ENCODE assay signal across 29 cellular contexts in genomic region chr12:57525615-57526383, GRCh38. TPM values are rescaled to one million over a fixed set of nuclear protein-coding genes. Genes with fewer than 3 reads are reported as not detected.
A peak's percentile ranks its signal among the peaks of the same experiment; 100 is the strongest.
DNase-seq lines count a peak whose midpoint lies in the region; ATAC-seq and TF ChIP-seq lines count a peak whose summit lies in the region.
"Had no signal": no experiment of that assay in that cellular context is flagged by ENCODE, and none has a peak within 500 bp of the region (broad histone marks: within the 10 kb centered on the region; RNA-seq: fewer than 3 reads in every experiment).

No MANE protein-coding gene starts in this region.

- POLR2A ChIA-PET in A673 (lab: Charles Lee; ENCODE audit: low non-redundant PET), result no interaction called here

- CTCF ChIA-PET in A673 (lab: Charles Lee), result no interaction called here

- H3K27ac Mint-ChIP-seq in T-helper 17 cell (peak overlapping the region; percentile 87), neural crest cell (ENCODE audit: unreplicated experiment) (no peak overlapping the region)
- H3K27ac Mint-ChIP-seq: neural progenitor cell had no signal

- TF ChIP-seq CTCF in A673 (conservative IDR thresholded peaks at IDR 0.05; ENCODE audit: low read depth, low read length) (no peak), neural crest cell (conservative IDR thresholded peaks at IDR 0.05) (no peak)

- H3K9me3 Mint-ChIP-seq in neural crest cell, result no peaks in the 10 kb centered on the region
- H3K9me3 Mint-ChIP-seq: IgD-negative memory B cell, neural progenitor cell had no signal

- BruUV-seq in A673 (replicated peaks; lab: Mats Ljungman, UMichigan), result no TSS peak

- peak overlapping the region; percentile 85 to 100 (median 95) for H3K4me2 ChIP-seq in BLaER1 treated with 17β-estradiol and CSF1 and Interleukin-3, amounts not matched to agents 10 nM and 100 nM

- H3K36me3 Mint-ChIP-seq in T-helper 17 cell (ENCODE audit: low read depth), result peaks cover 2% of the 10 kb centered on the region
- H3K36me3 Mint-ChIP-seq in neural crest cell (ENCODE audit: low read depth), result peaks cover 4% of the 10 kb centered on the region
- H3K36me3 Mint-ChIP-seq: IgD-negative memory B cell had no signal

- H3K27ac ChIP-seq in A673 (ENCODE audit: low read depth, low read length, poor library complexity, severe bottlenecking), result peak overlapping the region; percentile 85
- peak overlapping the region in 5 of 11 experiments; percentile 10 to 47 (median 31); a peak in 4 of 22 replicates for H3K27ac ChIP-seq in BLaER1 treated with 17β-estradiol and CSF1 and Interleukin-3, amounts not matched to agents 10 nM and 100 nM
- H3K27ac ChIP-seq: lower lobe of right lung, neural progenitor cell, prostate gland, SJSA1 had no signal

- no peaks in the 10 kb centered on the region for H3K9me3 ChIP-seq in A673 (ENCODE audit: low read depth, low read length, poor library complexity, severe bottlenecking)
- H3K9me3 ChIP-seq in BLaER1 treated with 17β-estradiol and CSF1 and Interleukin-3, amounts not matched to agents 10 nM and 100 nM (replicated peaks in 1 of 11), result no peaks in the 10 kb centered on the region
- H3K9me3 ChIP-seq in T-helper 17 cell (ENCODE audit: control insufficient read depth, low read length, poor library complexity, severe bottlenecking), result no peaks in the 10 kb centered on the region
- H3K9me3 ChIP-seq: heart right ventricle, lower lobe of right lung, prostate gland, sigmoid colon, SJSA1, testis had no signal

- H3K4me3 Mint-ChIP-seq in T-helper 17 cell, result no peak overlapping the region
- peak overlapping the region; percentile 97 for H3K4me3 Mint-ChIP-seq in neural crest cell

- H3K36me3 ChIP-seq in A673 (ENCODE audit: insufficient read depth, low read length, poor library complexity, severe bottlenecking), result peaks cover 63% of the 10 kb centered on the region
- peaks cover 60 to 70% (median 66%) of the 10 kb centered on the region in 11 experiments for H3K36me3 ChIP-seq in BLaER1 treated with 17β-estradiol and CSF1 and Interleukin-3, amounts not matched to agents 10 nM and 100 nM
- H3K36me3 ChIP-seq: neural progenitor cell had no signal

- H3K9ac ChIP-seq in BLaER1 treated with 17β-estradiol and CSF1 and Interleukin-3, amounts not matched to agents 10 nM and 100 nM, result peak overlapping the region; percentile 15 to 93 (median 89); a peak in 18 of 22 replicates
- H3K9ac ChIP-seq: neural progenitor cell had no signal

- H3K4me1 ChIP-seq in A673 (ENCODE audit: insufficient read depth, low read length, poor library complexity, severe bottlenecking), result peaks cover 33% of the 10 kb centered on the region
- peaks cover 43 to 53% (median 49%) of the 10 kb centered on the region in 10 experiments for H3K4me1 ChIP-seq in BLaER1 treated with 17β-estradiol and CSF1 and Interleukin-3, amounts not matched to agents 10 nM and 100 nM

- DNase-seq in A673 (ENCODE audit: low spot score) (no peak), T-helper 17 cell (no peak), neural crest cell (ENCODE audit: low read depth, low spot score) (no peak), NCI-H526 (lab: John Stamatoyannopoulos, UW) (no peak), NCI-H774 (lab: John Stamatoyannopoulos, UW) (no peak), pons (ENCODE audit: low spot score) (no peak)
- DNase-seq: activated CD8-positive, alpha-beta memory T cell treated with anti-CD3 and anti-CD28 coated beads for 24 hours; activated gamma-delta T cell; amniotic stem cell; CD4-positive, alpha-beta memory T cell; DMS153; effector CD8-positive, alpha-beta T cell; heart right ventricle; kidney glomerular epithelial cell; lower lobe of right lung; NCI-H1092 treated with DMSO at 0.1 percent for 48 hours; NCI-H187 treated with DMSO at 0.1 percent for 48 hours; NCI-H524 treated with DMSO at 0.1 percent for 48 hours; sigmoid colon; stimulated activated CD4-positive, alpha-beta T cell treated with anti-CD3 and anti-CD28 coated beads, Interleukin-4, amount 100 ng/mL, for 24 hours; stimulated activated naive CD4-positive, alpha-beta T cell; testis had no signal

- H3K27me3 ChIP-seq in A673 (replicated peaks; ENCODE audit: insufficient read depth, low read depth, low read length, poor library complexity), result no peaks in the 10 kb centered on the region
- no peaks in the 10 kb centered on the region for H3K27me3 ChIP-seq in BLaER1 treated with 17β-estradiol and CSF1 and Interleukin-3, amounts not matched to agents 10 nM and 100 nM
- H3K27me3 ChIP-seq: heart right ventricle, neural progenitor cell, sigmoid colon, SJSA1, testis had no signal

- peaks cover 23 to 73% (median 50%) of the 10 kb centered on the region in 11 experiments; a peak in 17 of 22 replicates for H4K20me1 ChIP-seq in BLaER1 treated with 17β-estradiol and CSF1 and Interleukin-3, amounts not matched to agents 10 nM and 100 nM

- H3K4me3 ChIP-seq in A673 (ENCODE audit: low read depth, low read length, poor library complexity, severe bottlenecking), result no peak overlapping the region
- H3K4me3 ChIP-seq in BLaER1 treated with 17β-estradiol and CSF1 and Interleukin-3, amounts not matched to agents 10 nM and 100 nM, result no peak overlapping the region
- H3K4me3 ChIP-seq: heart right ventricle, lower lobe of right lung, neural progenitor cell, prostate gland, sigmoid colon, SJSA1, testis had no signal

- peaks cover 32% of the 10 kb centered on the region for H3K4me1 Mint-ChIP-seq in T-helper 17 cell
- H3K4me1 Mint-ChIP-seq in neural crest cell, result peaks cover 35% of the 10 kb centered on the region

- H3K27me3 Mint-ChIP-seq in T-helper 17 cell (no peaks in the 10 kb centered on the region), neural crest cell (ENCODE audit: low read depth) (peaks cover 13% of the 10 kb centered on the region)

- intact Hi-C loops in A673 (cut with micrococcal nuclease; ENCODE audit: unreplicated experiment), result no loop called here

- no peak for ATAC-seq in T-helper 17 cell
- no peak for ATAC-seq in HG03095 (IDR thresholded peaks at IDR 0.05; ENCODE audit: unreplicated experiment)
- ATAC-seq: heart right ventricle, lower lobe of right lung had no signal

RNA-seq across cellular contexts. Expression of gene MBD6, which starts 3.2 kb away (rescaled TPM):
- total RNA-seq in A673 (2021) (140 and 150 TPM in 2 replicates), T-helper 17 cell (10 to 100 TPM; 82.4 to 93.5 TPM), neural crest cell (90.4 and 91.3 TPM in 2 replicates)

RNA-seq across cellular contexts. Expression of gene DDIT3, which starts 5.5 kb away (rescaled TPM):
- total RNA-seq in A673 (2021) (61.9 and 65.6 TPM in 2 replicates), T-helper 17 cell (100 to 1,000 TPM; 115 to 145 TPM), neural crest cell (14.1 and 15.0 TPM in 2 replicates)

RNA-seq across cellular contexts. Expression of gene DCTN2, which starts 21.2 kb away (rescaled TPM):
- total RNA-seq in A673 (2021), result 121 and 129 TPM in 2 replicates
- total RNA-seq in T-helper 17 cell, result 10 to 100 TPM; 63.9 to 78.8 TPM
- 133 and 138 TPM in 2 replicates for total RNA-seq in neural crest cell

RNA-seq across cellular contexts. Expression of gene KIF5A, which starts 24.0 kb away (rescaled TPM):
- 2.1 and 3.3 TPM in 2 replicates for total RNA-seq in A673 (2021)
- under 1 TPM; 0.35 to 0.63 TPM for total RNA-seq in T-helper 17 cell
- 16.9 and 20.8 TPM in 2 replicates for total RNA-seq in neural crest cell
- total RNA-seq: G401 had no signal

RNA-seq across cellular contexts. Expression of gene MARS1, which starts 37.9 kb away (rescaled TPM):
- total RNA-seq in A673 (2021), result 467 and 504 TPM in 2 replicates
- 100 to 1,000 TPM; 175 to 180 TPM for total RNA-seq in T-helper 17 cell
- 257 and 267 TPM in 2 replicates for total RNA-seq in neural crest cell
